Comparison of ENCODE assay signal across 20 cellular contexts in genomic region chr18:54112356-54112755, GRCh38.
"Had no signal": no experiment of that assay in that cellular context is flagged by ENCODE, and none has a peak within 500 bp of the region (broad histone marks: within the 10 kb centered on the region; RNA-seq: fewer than 3 reads in every experiment).

No MANE protein-coding gene starts in this region.

- ATAC-seq: activated CD8-positive, alpha-beta T cell treated with anti-CD3 and anti-CD28 coated beads, Interleukin-2, amount 10 ng/mL, durations not matched to agents 7 days and 5 days; activated T-cell treated with anti-CD3 and anti-CD28 coated beads, Interleukin-2, amount 50 U/mL, for 72 hours; gastrocnemius medialis; heart right ventricle; left colon; lower lobe of right lung had no signal

- H3K4me3 ChIP-seq: ascending aorta, dorsolateral prefrontal cortex, gastrocnemius medialis, heart right ventricle, lower lobe of right lung, right atrium auricular region, transverse colon had no signal

- DNase-seq: activated CD4-positive, alpha-beta T cell treated with anti-CD3 and anti-CD28 coated beads, Interleukin-2, amount 10 ng/mL, durations not matched to agents 24 days and 14 days; activated CD4-positive, CD25-positive, alpha-beta regulatory T cell; activated CD8-positive, alpha-beta memory T cell treated with anti-CD3 and anti-CD28 coated beads, Interleukin-2, amount 50 U/mL, for 4 hours; activated CD8-positive, alpha-beta T cell treated with anti-CD3 and anti-CD28 coated beads, Interleukin-2, amount 10 ng/mL, durations not matched to agents 7 days and 5 days; activated gamma-delta T cell treated with Interleukin-2 at 50 U/mL for 16 hours; activated T-cell treated with anti-CD3 and anti-CD28 coated beads, Interleukin-2, amount 50 U/mL, for 72 hours; dorsolateral prefrontal cortex; gastrocnemius medialis; heart right ventricle; left colon; lower lobe of right lung; occipital lobe; stimulated activated CD4-positive, alpha-beta T cell treated with anti-CD3 and anti-CD28 coated beads, Interleukin-15, amount 100 ng/mL, for 24 hours; stimulated activated CD4-positive, alpha-beta T cell treated with anti-CD3 and anti-CD28 coated beads, Interleukin-4, amount 100 ng/mL, for 24 hours; stimulated activated naive CD4-positive, alpha-beta T cell; transverse colon had no signal

- H3K4me1 Mint-ChIP-seq: activated CD4-positive, alpha-beta T cell treated with anti-CD3 and anti-CD28 coated beads, Interleukin-2, amount 10 ng/mL, durations not matched to agents 24 days and 14 days had no signal

- H3K4me3 Mint-ChIP-seq: activated CD4-positive, alpha-beta T cell treated with anti-CD3 and anti-CD28 coated beads, Interleukin-2, amount 10 ng/mL, durations not matched to agents 24 days and 14 days; activated CD8-positive, alpha-beta T cell treated with anti-CD3 and anti-CD28 coated beads, Interleukin-2, amount 10 ng/mL, durations not matched to agents 7 days and 5 days; activated T-cell treated with anti-CD3 and anti-CD28 coated beads, Interleukin-2, amount 50 U/mL, for 72 hours; nephron had no signal

- H3K27ac Mint-ChIP-seq: activated CD4-positive, alpha-beta T cell treated with anti-CD3 and anti-CD28 coated beads, Interleukin-2, amount 10 ng/mL, durations not matched to agents 24 days and 14 days; activated CD8-positive, alpha-beta T cell treated with anti-CD3 and anti-CD28 coated beads, Interleukin-2, amount 10 ng/mL, durations not matched to agents 7 days and 5 days; activated T-cell treated with anti-CD3 and anti-CD28 coated beads, Interleukin-2, amount 50 U/mL, for 72 hours; nephron; progenitor cell of endocrine pancreas had no signal

- H3K9me3 Mint-ChIP-seq: activated CD4-positive, alpha-beta T cell treated with anti-CD3 and anti-CD28 coated beads, Interleukin-2, amount 10 ng/mL, durations not matched to agents 24 days and 14 days had no signal
